In the genomic region with DNA sequence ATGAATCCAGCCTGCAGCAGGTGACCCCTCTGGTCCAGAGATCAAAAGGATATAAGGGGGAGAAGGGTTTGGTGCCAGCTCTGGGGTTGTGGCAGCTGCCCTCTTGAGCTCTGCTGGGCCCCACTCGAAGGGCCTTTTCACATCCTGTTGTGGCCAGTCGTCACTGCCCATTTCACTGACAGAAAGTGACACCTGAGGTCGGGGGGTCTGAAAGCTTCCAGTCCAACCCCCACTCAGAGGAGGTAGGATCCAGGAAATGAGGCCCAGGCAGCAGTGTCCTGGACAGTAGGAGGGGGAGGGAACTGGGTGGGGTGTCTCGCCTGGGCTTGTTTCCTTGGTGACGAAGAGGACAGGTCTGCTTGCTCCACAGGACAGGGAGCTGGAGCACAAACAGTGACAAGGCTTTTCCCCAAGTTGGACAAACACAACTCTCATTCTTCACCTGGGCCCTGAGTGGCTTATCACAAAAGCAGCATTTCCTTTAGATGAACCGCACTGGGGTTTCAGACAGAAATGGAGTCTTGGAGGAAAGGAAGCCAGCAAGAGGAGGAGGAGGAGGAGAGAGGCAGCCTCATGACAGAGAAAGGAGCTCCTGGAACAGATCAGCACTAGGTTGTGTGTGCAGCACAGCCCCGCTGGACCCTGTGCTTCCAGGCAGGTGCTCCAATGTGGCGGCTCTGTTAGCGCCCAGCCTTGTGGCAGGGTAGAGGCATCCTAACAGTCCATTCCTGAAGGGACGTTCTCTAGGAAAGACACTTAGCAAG, we compare ENCODE assay signal across 1 cellular context.
TF ChIP-seq lines count a peak whose summit lies in the region.

No MANE protein-coding gene starts in this region.

TF ChIP-seq in SK-N-SH, 30 proteins besides CTCF, POLR2A, EP300 and RAD21:
- TF ChIP-seq, protein P1, sequence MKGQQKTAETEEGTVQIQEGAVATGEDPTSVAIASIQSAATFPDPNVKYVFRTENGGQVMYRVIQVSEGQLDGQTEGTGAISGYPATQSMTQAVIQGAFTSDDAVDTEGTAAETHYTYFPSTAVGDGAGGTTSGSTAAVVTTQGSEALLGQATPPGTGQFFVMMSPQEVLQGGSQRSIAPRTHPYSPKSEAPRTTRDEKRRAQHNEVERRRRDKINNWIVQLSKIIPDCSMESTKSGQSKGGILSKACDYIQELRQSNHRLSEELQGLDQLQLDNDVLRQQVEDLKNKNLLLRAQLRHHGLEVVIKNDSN (IDR thresholded peaks at IDR 0.05; ENCODE audit: borderline replicate concordance, low read depth): no peak
- no peak for TF ChIP-seq NFIC (IDR thresholded peaks at IDR 0.05; ENCODE audit: borderline replicate concordance)
- no peak for TF ChIP-seq TCF12 (IDR thresholded peaks at IDR 0.05)
- no peak for TF ChIP-seq MXI1 (IDR thresholded peaks at IDR 0.05; ENCODE audit: low read depth, low read length)
- no peak for TF ChIP-seq EZH2phosphoT487 (IDR thresholded peaks at IDR 0.05; ENCODE audit: borderline replicate concordance, low read depth)
- TF ChIP-seq RCOR1 (IDR thresholded peaks at IDR 0.05; ENCODE audit: low read length): no peak
- TF ChIP-seq GABPA (IDR thresholded peaks at IDR 0.05; ENCODE audit: low read depth): no peak
- TF ChIP-seq RFX5 (IDR thresholded peaks at IDR 0.05; ENCODE audit: low read length): no peak
- no peak for TF ChIP-seq MEF2A (IDR thresholded peaks at IDR 0.05; ENCODE audit: borderline replicate concordance, low read depth)
- TF ChIP-seq NRF1 (IDR thresholded peaks at IDR 0.05; ENCODE audit: low read depth, low read length): no peak
- TF ChIP-seq PBX3 (IDR thresholded peaks at IDR 0.05): no peak
- TF ChIP-seq, protein P2, sequence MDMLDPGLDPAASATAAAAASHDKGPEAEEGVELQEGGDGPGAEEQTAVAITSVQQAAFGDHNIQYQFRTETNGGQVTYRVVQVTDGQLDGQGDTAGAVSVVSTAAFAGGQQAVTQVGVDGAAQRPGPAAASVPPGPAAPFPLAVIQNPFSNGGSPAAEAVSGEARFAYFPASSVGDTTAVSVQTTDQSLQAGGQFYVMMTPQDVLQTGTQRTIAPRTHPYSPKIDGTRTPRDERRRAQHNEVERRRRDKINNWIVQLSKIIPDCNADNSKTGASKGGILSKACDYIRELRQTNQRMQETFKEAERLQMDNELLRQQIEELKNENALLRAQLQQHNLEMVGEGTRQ (IDR thresholded peaks at IDR 0.05; ENCODE audit: borderline replicate concordance, low read depth, low read length): no peak
- no peak for TF ChIP-seq JUND (IDR thresholded peaks at IDR 0.05)
- TF ChIP-seq RXRA (IDR thresholded peaks at IDR 0.05; ENCODE audit: borderline replicate concordance, low read depth): no peak
- TF ChIP-seq YY1 (IDR thresholded peaks at IDR 0.05; ENCODE audit: low read depth): no peak
- no peak for TF ChIP-seq POLR2AphosphoS5 (IDR thresholded peaks at IDR 0.05; ENCODE audit: low read depth, low read length)
- no peak for TF ChIP-seq ZBTB33 (IDR thresholded peaks at IDR 0.05; ENCODE audit: borderline replicate concordance, low read depth)
- no peak for TF ChIP-seq FOXJ3 (CRISPR knock-in tag; IDR thresholded peaks at IDR 0.05)
